ENCODE assay signal across 1 cellular context in genomic region chr7:106071999-106072714, GRCh38.
TF ChIP-seq lines count a peak whose summit lies in the region.

No MANE protein-coding gene starts in this region.

TF ChIP-seq in K562, 482 proteins besides CTCF, POLR2A, EP300 and RAD21 (continued from another document and continues in another):
- peak; percentile 72 for TF ChIP-seq VEZF1 (CRISPR knock-in tag; IDR thresholded peaks at IDR 0.05)
- TF ChIP-seq CCNT2 (IDR thresholded peaks at IDR 0.05; ENCODE audit: borderline replicate concordance, extremely low read depth, insufficient read length, low read depth, low read length): peak; percentile 99
- peak; percentile 97 for TF ChIP-seq CBFA2T3 (IDR thresholded peaks at IDR 0.05)
- TF ChIP-seq, protein P1, sequence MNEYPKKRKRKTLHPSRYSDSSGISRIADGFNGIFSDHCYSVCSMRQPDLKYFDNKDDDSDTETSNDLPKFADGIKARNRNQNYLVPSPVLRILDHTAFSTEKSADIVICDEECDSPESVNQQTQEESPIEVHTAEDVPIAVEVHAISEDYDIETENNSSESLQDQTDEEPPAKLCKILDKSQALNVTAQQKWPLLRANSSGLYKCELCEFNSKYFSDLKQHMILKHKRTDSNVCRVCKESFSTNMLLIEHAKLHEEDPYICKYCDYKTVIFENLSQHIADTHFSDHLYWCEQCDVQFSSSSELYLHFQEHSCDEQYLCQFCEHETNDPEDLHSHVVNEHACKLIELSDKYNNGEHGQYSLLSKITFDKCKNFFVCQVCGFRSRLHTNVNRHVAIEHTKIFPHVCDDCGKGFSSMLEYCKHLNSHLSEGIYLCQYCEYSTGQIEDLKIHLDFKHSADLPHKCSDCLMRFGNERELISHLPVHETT (CRISPR knock-in tag; conservative IDR thresholded peaks at IDR 0.05 in 1 of 2, IDR thresholded peaks at IDR 0.05 in 1 of 2): peak in 1 of 2 experiments; percentile 89; a peak in 2 of 4 replicates
- TF ChIP-seq ZNF347 (CRISPR knock-in tag; IDR thresholded peaks at IDR 0.05; ENCODE audit: low read depth): no peak
- TF ChIP-seq MCM5 (IDR thresholded peaks at IDR 0.05; ENCODE audit: low read depth): no peak
- TF ChIP-seq HEY1 (CRISPR knock-in tag; IDR thresholded peaks at IDR 0.05; ENCODE audit: borderline replicate concordance): peak; percentile 81; the same call in 1 of the 2 replicates
- peak; percentile 98 for TF ChIP-seq HDAC2 (IDR thresholded peaks at IDR 0.05)
- TF ChIP-seq MYNN (IDR thresholded peaks at IDR 0.05): 0 out of 2 replicates have a peak, but pooled peaks have one; percentile 32
- no peak for TF ChIP-seq MYNN (CRISPR knock-in tag; IDR thresholded peaks at IDR 0.05)
- no peak for TF ChIP-seq GABPB2 (CRISPR knock-in tag; conservative IDR thresholded peaks at IDR 0.05)
- no peak for TF ChIP-seq CREB5 (CRISPR knock-in tag; IDR thresholded peaks at IDR 0.05)
- TF ChIP-seq ZBTB17 (CRISPR knock-in tag; IDR thresholded peaks at IDR 0.05): peak; percentile 79
- peak; percentile 72; the same call in 1 of the 2 replicates for TF ChIP-seq ARID3A (IDR thresholded peaks at IDR 0.05; ENCODE audit: borderline replicate concordance, low read depth, low read length)
- TF ChIP-seq, protein P2, sequence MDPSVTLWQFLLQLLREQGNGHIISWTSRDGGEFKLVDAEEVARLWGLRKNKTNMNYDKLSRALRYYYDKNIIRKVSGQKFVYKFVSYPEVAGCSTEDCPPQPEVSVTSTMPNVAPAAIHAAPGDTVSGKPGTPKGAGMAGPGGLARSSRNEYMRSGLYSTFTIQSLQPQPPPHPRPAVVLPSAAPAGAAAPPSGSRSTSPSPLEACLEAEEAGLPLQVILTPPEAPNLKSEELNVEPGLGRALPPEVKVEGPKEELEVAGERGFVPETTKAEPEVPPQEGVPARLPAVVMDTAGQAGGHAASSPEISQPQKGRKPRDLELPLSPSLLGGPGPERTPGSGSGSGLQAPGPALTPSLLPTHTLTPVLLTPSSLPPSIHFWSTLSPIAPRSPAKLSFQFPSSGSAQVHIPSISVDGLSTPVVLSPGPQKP (CRISPR knock-in tag; IDR thresholded peaks at IDR 0.05): no peak
- no peak for TF ChIP-seq NCOA6 (IDR thresholded peaks at IDR 0.05)
- no peak for TF ChIP-seq ZNF75A (CRISPR knock-in tag; IDR thresholded peaks at IDR 0.05)
- no peak for TF ChIP-seq DIDO1 (tag; IDR thresholded peaks at IDR 0.05; ENCODE audit: low read depth)
- TF ChIP-seq ATF3 (IDR thresholded peaks at IDR 0.05): peak; percentile 32; the same call in 1 of the 2 replicates
- no peak for TF ChIP-seq ATF3 (CRISPR knock-in tag; conservative IDR thresholded peaks at IDR 0.05)
- TF ChIP-seq COPS2 (conservative IDR thresholded peaks at IDR 0.05): no peak
- peak; percentile 95 to 97 for TF ChIP-seq FOXK2 (conservative IDR thresholded peaks at IDR 0.05 in 1 of 2, IDR thresholded peaks at IDR 0.05 in 1 of 2; ENCODE audit: low read depth in 2 of 2)
- no peak for TF ChIP-seq CREBBP (IDR thresholded peaks at IDR 0.05; ENCODE audit: low read depth, low read length)
- TF ChIP-seq, protein P3, sequence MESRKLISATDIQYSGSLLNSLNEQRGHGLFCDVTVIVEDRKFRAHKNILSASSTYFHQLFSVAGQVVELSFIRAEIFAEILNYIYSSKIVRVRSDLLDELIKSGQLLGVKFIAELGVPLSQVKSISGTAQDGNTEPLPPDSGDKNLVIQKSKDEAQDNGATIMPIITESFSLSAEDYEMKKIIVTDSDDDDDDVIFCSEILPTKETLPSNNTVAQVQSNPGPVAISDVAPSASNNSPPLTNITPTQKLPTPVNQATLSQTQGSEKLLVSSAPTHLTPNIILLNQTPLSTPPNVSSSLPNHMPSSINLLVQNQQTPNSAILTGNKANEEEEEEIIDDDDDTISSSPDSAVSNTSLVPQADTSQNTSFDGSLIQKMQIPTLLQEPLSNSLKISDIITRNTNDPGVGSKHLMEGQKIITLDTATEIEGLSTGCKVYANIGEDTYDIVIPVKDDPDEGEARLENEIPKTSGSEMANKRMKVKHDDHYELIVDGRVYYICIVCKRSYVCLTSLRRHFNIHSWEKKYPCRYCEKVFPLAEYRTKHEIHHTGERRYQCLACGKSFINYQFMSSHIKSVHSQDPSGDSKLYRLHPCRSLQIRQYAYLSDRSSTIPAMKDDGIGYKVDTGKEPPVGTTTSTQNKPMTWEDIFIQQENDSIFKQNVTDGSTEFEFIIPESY (CRISPR knock-in tag; IDR thresholded peaks at IDR 0.05): no peak
- no peak for TF ChIP-seq KLF13 (tag; IDR thresholded peaks at IDR 0.05; ENCODE audit: borderline replicate concordance, low read depth)
- TF ChIP-seq ZNF24 (IDR thresholded peaks at IDR 0.05): peak; percentile 59; the same call in 1 of the 2 replicates
- no peak for TF ChIP-seq TAF1 (IDR thresholded peaks at IDR 0.05; ENCODE audit: control insufficient read depth, extremely low read depth, insufficient read depth, low read length, severe bottlenecking)
- TF ChIP-seq ERF (CRISPR knock-in tag; IDR thresholded peaks at IDR 0.05): no peak
- no peak for TF ChIP-seq GTF2A2 (tag; IDR thresholded peaks at IDR 0.05)
- TF ChIP-seq TOE1 (IDR thresholded peaks at IDR 0.05; ENCODE audit: borderline replicate concordance): no peak; the same call in 1 of the 2 replicates
- no peak for TF ChIP-seq TOE1 (CRISPR knock-in tag; IDR thresholded peaks at IDR 0.05; ENCODE audit: borderline replicate concordance, low read depth)
- no peak for TF ChIP-seq POLR2AphosphoS2 (IDR thresholded peaks at IDR 0.05; ENCODE audit: low read length)
- peak; percentile 99 for TF ChIP-seq TEAD4 (IDR thresholded peaks at IDR 0.05; ENCODE audit: low read length)
- no peak for TF ChIP-seq TEAD4 (CRISPR knock-in tag; IDR thresholded peaks at IDR 0.05; ENCODE audit: borderline replicate concordance)
- peak; percentile 95 for TF ChIP-seq ZNF175 (CRISPR knock-in tag; IDR thresholded peaks at IDR 0.05; ENCODE audit: low read depth)
- no peak for TF ChIP-seq ZNF354B (CRISPR knock-in tag; IDR thresholded peaks at IDR 0.05)
- TF ChIP-seq, protein P4, sequence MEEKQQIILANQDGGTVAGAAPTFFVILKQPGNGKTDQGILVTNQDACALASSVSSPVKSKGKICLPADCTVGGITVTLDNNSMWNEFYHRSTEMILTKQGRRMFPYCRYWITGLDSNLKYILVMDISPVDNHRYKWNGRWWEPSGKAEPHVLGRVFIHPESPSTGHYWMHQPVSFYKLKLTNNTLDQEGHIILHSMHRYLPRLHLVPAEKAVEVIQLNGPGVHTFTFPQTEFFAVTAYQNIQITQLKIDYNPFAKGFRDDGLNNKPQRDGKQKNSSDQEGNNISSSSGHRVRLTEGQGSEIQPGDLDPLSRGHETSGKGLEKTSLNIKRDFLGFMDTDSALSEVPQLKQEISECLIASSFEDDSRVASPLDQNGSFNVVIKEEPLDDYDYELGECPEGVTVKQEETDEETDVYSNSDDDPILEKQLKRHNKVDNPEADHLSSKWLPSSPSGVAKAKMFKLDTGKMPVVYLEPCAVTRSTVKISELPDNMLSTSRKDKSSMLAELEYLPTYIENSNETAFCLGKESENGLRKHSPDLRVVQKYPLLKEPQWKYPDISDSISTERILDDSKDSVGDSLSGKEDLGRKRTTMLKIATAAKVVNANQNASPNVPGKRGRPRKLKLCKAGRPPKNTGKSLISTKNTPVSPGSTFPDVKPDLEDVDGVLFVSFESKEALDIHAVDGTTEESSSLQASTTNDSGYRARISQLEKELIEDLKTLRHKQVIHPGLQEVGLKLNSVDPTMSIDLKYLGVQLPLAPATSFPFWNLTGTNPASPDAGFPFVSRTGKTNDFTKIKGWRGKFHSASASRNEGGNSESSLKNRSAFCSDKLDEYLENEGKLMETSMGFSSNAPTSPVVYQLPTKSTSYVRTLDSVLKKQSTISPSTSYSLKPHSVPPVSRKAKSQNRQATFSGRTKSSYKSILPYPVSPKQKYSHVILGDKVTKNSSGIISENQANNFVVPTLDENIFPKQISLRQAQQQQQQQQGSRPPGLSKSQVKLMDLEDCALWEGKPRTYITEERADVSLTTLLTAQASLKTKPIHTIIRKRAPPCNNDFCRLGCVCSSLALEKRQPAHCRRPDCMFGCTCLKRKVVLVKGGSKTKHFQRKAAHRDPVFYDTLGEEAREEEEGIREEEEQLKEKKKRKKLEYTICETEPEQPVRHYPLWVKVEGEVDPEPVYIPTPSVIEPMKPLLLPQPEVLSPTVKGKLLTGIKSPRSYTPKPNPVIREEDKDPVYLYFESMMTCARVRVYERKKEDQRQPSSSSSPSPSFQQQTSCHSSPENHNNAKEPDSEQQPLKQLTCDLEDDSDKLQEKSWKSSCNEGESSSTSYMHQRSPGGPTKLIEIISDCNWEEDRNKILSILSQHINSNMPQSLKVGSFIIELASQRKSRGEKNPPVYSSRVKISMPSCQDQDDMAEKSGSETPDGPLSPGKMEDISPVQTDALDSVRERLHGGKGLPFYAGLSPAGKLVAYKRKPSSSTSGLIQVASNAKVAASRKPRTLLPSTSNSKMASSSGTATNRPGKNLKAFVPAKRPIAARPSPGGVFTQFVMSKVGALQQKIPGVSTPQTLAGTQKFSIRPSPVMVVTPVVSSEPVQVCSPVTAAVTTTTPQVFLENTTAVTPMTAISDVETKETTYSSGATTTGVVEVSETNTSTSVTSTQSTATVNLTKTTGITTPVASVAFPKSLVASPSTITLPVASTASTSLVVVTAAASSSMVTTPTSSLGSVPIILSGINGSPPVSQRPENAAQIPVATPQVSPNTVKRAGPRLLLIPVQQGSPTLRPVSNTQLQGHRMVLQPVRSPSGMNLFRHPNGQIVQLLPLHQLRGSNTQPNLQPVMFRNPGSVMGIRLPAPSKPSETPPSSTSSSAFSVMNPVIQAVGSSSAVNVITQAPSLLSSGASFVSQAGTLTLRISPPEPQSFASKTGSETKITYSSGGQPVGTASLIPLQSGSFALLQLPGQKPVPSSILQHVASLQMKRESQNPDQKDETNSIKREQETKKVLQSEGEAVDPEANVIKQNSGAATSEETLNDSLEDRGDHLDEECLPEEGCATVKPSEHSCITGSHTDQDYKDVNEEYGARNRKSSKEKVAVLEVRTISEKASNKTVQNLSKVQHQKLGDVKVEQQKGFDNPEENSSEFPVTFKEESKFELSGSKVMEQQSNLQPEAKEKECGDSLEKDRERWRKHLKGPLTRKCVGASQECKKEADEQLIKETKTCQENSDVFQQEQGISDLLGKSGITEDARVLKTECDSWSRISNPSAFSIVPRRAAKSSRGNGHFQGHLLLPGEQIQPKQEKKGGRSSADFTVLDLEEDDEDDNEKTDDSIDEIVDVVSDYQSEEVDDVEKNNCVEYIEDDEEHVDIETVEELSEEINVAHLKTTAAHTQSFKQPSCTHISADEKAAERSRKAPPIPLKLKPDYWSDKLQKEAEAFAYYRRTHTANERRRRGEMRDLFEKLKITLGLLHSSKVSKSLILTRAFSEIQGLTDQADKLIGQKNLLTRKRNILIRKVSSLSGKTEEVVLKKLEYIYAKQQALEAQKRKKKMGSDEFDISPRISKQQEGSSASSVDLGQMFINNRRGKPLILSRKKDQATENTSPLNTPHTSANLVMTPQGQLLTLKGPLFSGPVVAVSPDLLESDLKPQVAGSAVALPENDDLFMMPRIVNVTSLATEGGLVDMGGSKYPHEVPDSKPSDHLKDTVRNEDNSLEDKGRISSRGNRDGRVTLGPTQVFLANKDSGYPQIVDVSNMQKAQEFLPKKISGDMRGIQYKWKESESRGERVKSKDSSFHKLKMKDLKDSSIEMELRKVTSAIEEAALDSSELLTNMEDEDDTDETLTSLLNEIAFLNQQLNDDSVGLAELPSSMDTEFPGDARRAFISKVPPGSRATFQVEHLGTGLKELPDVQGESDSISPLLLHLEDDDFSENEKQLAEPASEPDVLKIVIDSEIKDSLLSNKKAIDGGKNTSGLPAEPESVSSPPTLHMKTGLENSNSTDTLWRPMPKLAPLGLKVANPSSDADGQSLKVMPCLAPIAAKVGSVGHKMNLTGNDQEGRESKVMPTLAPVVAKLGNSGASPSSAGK (IDR thresholded peaks at IDR 0.05): no peak
- peak; percentile 95 for TF ChIP-seq GATA2 (CRISPR knock-in tag; IDR thresholded peaks at IDR 0.05)
- peak in 1 of 2 experiments; percentile 99; a peak in 2 of 4 replicates for TF ChIP-seq TBL1XR1 (IDR thresholded peaks at IDR 0.05; ENCODE audit: low read length in 2 of 2)
- peak; percentile 4; the same call in 1 of the 2 replicates for TF ChIP-seq NFATC3 (IDR thresholded peaks at IDR 0.05)
- TF ChIP-seq SMC3 (conservative IDR thresholded peaks at IDR 0.05; ENCODE audit: insufficient read depth, low read depth, low read length): no peak
- TF ChIP-seq ZNF584 (CRISPR knock-in tag; IDR thresholded peaks at IDR 0.05; ENCODE audit: low read depth): no peak; the same call in 1 of the 2 replicates
- no peak for TF ChIP-seq ELF1 (tag; IDR thresholded peaks at IDR 0.05)
- no peak for TF ChIP-seq KAT2B (IDR thresholded peaks at IDR 0.05; ENCODE audit: low read depth, low read length)
